Comparison of ENCODE assay signal across 11 cellular contexts in the genomic region with DNA sequence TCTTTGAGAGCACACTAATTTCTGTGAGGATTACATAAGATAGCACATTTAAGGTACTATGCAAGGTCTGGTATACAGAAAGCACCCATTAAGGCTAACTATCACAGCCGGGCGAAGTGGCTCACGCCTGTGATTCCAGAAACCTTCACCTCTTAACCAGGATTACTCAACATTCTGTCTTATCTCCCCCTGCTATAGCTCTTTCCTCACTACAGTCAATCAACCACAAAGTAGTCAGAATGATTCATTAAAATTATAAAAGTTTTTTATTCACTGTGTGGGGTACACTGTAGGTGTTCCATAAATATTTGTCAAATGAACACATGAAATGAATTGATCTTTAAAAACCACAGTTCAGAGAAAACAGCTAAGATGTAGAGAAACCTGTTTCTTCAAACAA. TPM values are rescaled to one million over a fixed set of nuclear protein-coding genes. Genes with fewer than 3 reads are reported as not detected.
A peak's percentile ranks its signal among the peaks of the same experiment; 100 is the strongest.
DNase-seq lines count a peak whose midpoint lies in the region; ATAC-seq and TF ChIP-seq lines count a peak whose summit lies in the region.
"Had no signal": no experiment of that assay in that cellular context is flagged by ENCODE, and none has a peak within 500 bp of the region (broad histone marks: within the 10 kb centered on the region; RNA-seq: fewer than 3 reads in every experiment).

No MANE protein-coding gene starts in this region.

- in situ Hi-C loops in brain microvascular endothelial cell (cut with HindIII; ENCODE audit: low pct_ligation_motif_present, low sequenced_read_pairs) = no loop called here
- in situ Hi-C loops in GM13977 (cut with MboI; ENCODE audit: low pct_unique_long_range_greater_than_20kb, low sequenced_read_pairs, unreplicated experiment) = no loop called here

- ATAC-seq in HG03045 (IDR thresholded peaks at IDR 0.05; ENCODE audit: unreplicated experiment) = no peak

- DNase-seq in M059J (ENCODE audit: low read depth) (peak; percentile 28), RKO (ENCODE audit: low spot score) (peak; percentile 11), brain microvascular endothelial cell (peak; percentile 28), renal cortical epithelial cell (ENCODE audit: low read depth) (peak; percentile 10), GM13977 (ENCODE audit: low spot score) (no peak), DMS153 treated with DMSO at 0.1 percent for 48 hours (lab: John Stamatoyannopoulos, UW; ENCODE audit: unreplicated experiment) (no peak)
- DNase-seq: colonic mucosa, left ventricle myocardium inferior, NCI-H510A had no signal

- TF ChIP-seq CTCF in brain microvascular endothelial cell (IDR thresholded peaks at IDR 0.05; ENCODE audit: low read depth, low read length, missing control alignments) (no peak), GM13977 (IDR thresholded peaks at IDR 0.05; ENCODE audit: extremely low read depth, insufficient read depth, missing control alignments) (no peak)

- no peaks in the 10 kb centered on the region for H3K27me3 ChIP-seq in brain microvascular endothelial cell (replicated peaks)
- H3K27me3 ChIP-seq: colonic mucosa, esophagus muscularis mucosa had no signal

- no peak overlapping the region for H3K4me3 ChIP-seq in brain microvascular endothelial cell (ENCODE audit: low read depth, low read length)
- H3K4me3 ChIP-seq: colonic mucosa, esophagus muscularis mucosa, left ventricle myocardium inferior had no signal

- H3K36me3 ChIP-seq in brain microvascular endothelial cell (replicated peaks) = peaks cover 23% of the 10 kb centered on the region

- peak overlapping the region; percentile 36 for H3K27ac ChIP-seq in brain microvascular endothelial cell
- H3K27ac ChIP-seq: colonic mucosa, esophagus muscularis mucosa, left ventricle myocardium inferior had no signal

RNA-seq across cellular contexts. Expression of gene CHD1, which starts 48.7 kb away (rescaled TPM):
- 16.9 and 27.1 TPM in 2 replicates for total RNA-seq in M059J (2014; rRNA removed; shearing (Covaris generic))
- total RNA-seq in renal cortical epithelial cell = 65.8 and 91.1 TPM in 2 replicates

Comparison
In these comparisons a context has a peak if more than half of its experiments do, and no peak if none do; other contexts are left out.
1. DNase-seq: peak in M059J (single experiment), RKO (single experiment), brain microvascular endothelial cell (single experiment) and renal cortical epithelial cell (single experiment); none in GM13977 (single experiment) and DMS153 treated with DMSO at 0.1 percent for 48 hours (single experiment).